ENCODE assay signal across 29 cellular contexts in genomic region chr1:226302731-226303130, GRCh38.
"Had no signal": no experiment of that assay in that cellular context is flagged by ENCODE, and none has a peak within 500 bp of the region (broad histone marks: within the 10 kb centered on the region; RNA-seq: fewer than 3 reads in every experiment).

No MANE protein-coding gene starts in this region.

- H3K36me3 ChIP-seq: neural progenitor cell, thyroid gland had no signal

- H3K9ac ChIP-seq: neural progenitor cell had no signal

- H3K9me3 ChIP-seq: heart left ventricle, lower lobe of right lung, stomach, thyroid gland, upper lobe of right lung had no signal

- H3K27ac ChIP-seq: brain microvascular endothelial cell, heart left ventricle, lower lobe of right lung, neural progenitor cell, stomach, thyroid gland, upper lobe of right lung, VCaP had no signal

- H3K4me3 Mint-ChIP-seq: activated CD4-positive, alpha-beta memory T cell treated with anti-CD3 and anti-CD28 coated beads, Interleukin-2, amount 10 ng/mL, durations not matched to agents 7 days and 5 days; activated CD4-positive, alpha-beta T cell treated with anti-CD3 and anti-CD28 coated beads, Interleukin-2, amount 10 ng/mL, durations not matched to agents 7 days and 5 days; activated T-cell treated with anti-CD3 and anti-CD28 coated beads, Interleukin-2, amount 50 U/mL, for 4 hours; activated T-helper 17 cell treated with anti-CD3 and anti-CD28 coated beads, Interleukin-2, amount 50 U/mL, for 72 hours; immature natural killer cell; natural killer cell; neural progenitor cell; stimulated activated naive B cell treated with anti-CD40 and anti-IgM and Interleukin-4, amounts not matched to agents 10 μg/mL and 1 μg/mL and 100 μg/mL, for 72 hours had no signal

- H3K4me2 ChIP-seq: neural progenitor cell had no signal

- H3K9me3 Mint-ChIP-seq: activated CD4-positive, alpha-beta memory T cell treated with anti-CD3 and anti-CD28 coated beads, Interleukin-2, amount 10 ng/mL, durations not matched to agents 7 days and 5 days; activated CD4-positive, alpha-beta T cell treated with anti-CD3 and anti-CD28 coated beads, Interleukin-2, amount 10 ng/mL, durations not matched to agents 7 days and 5 days; activated T-cell treated with anti-CD3 and anti-CD28 coated beads, Interleukin-2, amount 50 U/mL, for 4 hours; activated T-helper 17 cell treated with anti-CD3 and anti-CD28 coated beads, Interleukin-2, amount 50 U/mL, for 72 hours; natural killer cell; neural progenitor cell; stimulated activated naive B cell treated with anti-CD40 and anti-IgM and Interleukin-4, amounts not matched to agents 10 μg/mL and 1 μg/mL and 100 μg/mL, for 72 hours had no signal

- ATAC-seq: activated T-cell treated with anti-CD3 and anti-CD28 coated beads, Interleukin-2, amount 50 U/mL, for 4 hours; activated T-helper 17 cell treated with anti-CD3 and anti-CD28 coated beads, Interleukin-2, amount 50 U/mL, for 72 hours; esophagus mucosa; heart left ventricle; left lobe of liver; lower lobe of right lung; natural killer cell; right cardiac atrium; stimulated activated naive B cell treated with anti-CD40 and anti-IgM and Interleukin-4, amounts not matched to agents 10 μg/mL and 1 μg/mL and 100 μg/mL, for 72 hours; upper lobe of right lung had no signal

- H3K27me3 ChIP-seq: brain microvascular endothelial cell, heart left ventricle, neural progenitor cell, stomach, thyroid gland, upper lobe of right lung had no signal

- H3K4me3 ChIP-seq: heart left ventricle, lower lobe of right lung, neural progenitor cell, stomach, thyroid gland, upper lobe of right lung had no signal

- H3K4me1 Mint-ChIP-seq: activated T-helper 17 cell treated with anti-CD3 and anti-CD28 coated beads, Interleukin-2, amount 50 U/mL, for 72 hours; natural killer cell had no signal

- H3K27ac Mint-ChIP-seq: activated CD4-positive, alpha-beta memory T cell treated with anti-CD3 and anti-CD28 coated beads, Interleukin-2, amount 10 ng/mL, durations not matched to agents 7 days and 5 days; activated CD4-positive, alpha-beta T cell treated with anti-CD3 and anti-CD28 coated beads, Interleukin-2, amount 10 ng/mL, durations not matched to agents 7 days and 5 days; activated T-helper 17 cell treated with anti-CD3 and anti-CD28 coated beads, Interleukin-2, amount 50 U/mL, for 72 hours; immature natural killer cell; natural killer cell; neural progenitor cell; stimulated activated naive B cell treated with anti-CD40 and anti-IgM and Interleukin-4, amounts not matched to agents 10 μg/mL and 1 μg/mL and 100 μg/mL, for 72 hours had no signal

- H3K36me3 Mint-ChIP-seq: natural killer cell had no signal

- H3K27me3 Mint-ChIP-seq: activated CD4-positive, alpha-beta memory T cell treated with anti-CD3 and anti-CD28 coated beads, Interleukin-2, amount 10 ng/mL, durations not matched to agents 7 days and 5 days; activated CD4-positive, alpha-beta T cell treated with anti-CD3 and anti-CD28 coated beads, Interleukin-2, amount 10 ng/mL, durations not matched to agents 7 days and 5 days; activated T-helper 17 cell treated with anti-CD3 and anti-CD28 coated beads, Interleukin-2, amount 50 U/mL, for 72 hours; stimulated activated naive B cell treated with anti-CD40 and anti-IgM and Interleukin-4, amounts not matched to agents 10 μg/mL and 1 μg/mL and 100 μg/mL, for 72 hours had no signal

- H3K4me1 ChIP-seq: thyroid gland had no signal

- DNase-seq: activated CD4-positive, alpha-beta memory T cell treated with anti-CD3 and anti-CD28 coated beads, Interleukin-2, amount 10 ng/mL, durations not matched to agents 7 days and 5 days; activated CD4-positive, alpha-beta T cell treated with anti-CD3 and anti-CD28 coated beads, Interleukin-2, amount 10 ng/mL, durations not matched to agents 7 days and 5 days; activated gamma-delta T cell treated with Interleukin-2 at 50 U/mL for 16 hours; activated naive CD4-positive, alpha-beta T cell treated with anti-CD3 and anti-CD28 coated beads, Interleukin-2, amount 50 U/mL, for 16 hours; activated T-cell treated with anti-CD3 and anti-CD28 coated beads, Interleukin-2, amount 50 U/mL, for 4 hours; amniotic stem cell; brain microvascular endothelial cell; central memory CD4-positive, alpha-beta T cell; foreskin fibroblast; heart left ventricle; hypothalamus; immature natural killer cell; lower lobe of right lung; mesendoderm; natural killer cell; occipital lobe; posterior cingulate gyrus; right cardiac atrium; stimulated activated CD4-positive, alpha-beta T cell treated with anti-CD3 and anti-CD28 coated beads, Interleukin-15, amount 100 ng/mL, for 24 hours; stimulated activated CD4-positive, alpha-beta T cell treated with anti-CD3 and anti-CD28 coated beads, Interleukin-2, amount 100 ng/mL, for 24 hours; stimulated activated naive B cell treated with anti-CD40 and anti-IgM and Interleukin-4, amounts not matched to agents 10 μg/mL and 1 μg/mL and 100 μg/mL, for 72 hours; stomach; thyroid gland; upper lobe of right lung had no signal

- H2AFZ ChIP-seq: neural progenitor cell had no signal
